ENCODE assay signal across 24 cellular contexts in the genomic region with DNA sequence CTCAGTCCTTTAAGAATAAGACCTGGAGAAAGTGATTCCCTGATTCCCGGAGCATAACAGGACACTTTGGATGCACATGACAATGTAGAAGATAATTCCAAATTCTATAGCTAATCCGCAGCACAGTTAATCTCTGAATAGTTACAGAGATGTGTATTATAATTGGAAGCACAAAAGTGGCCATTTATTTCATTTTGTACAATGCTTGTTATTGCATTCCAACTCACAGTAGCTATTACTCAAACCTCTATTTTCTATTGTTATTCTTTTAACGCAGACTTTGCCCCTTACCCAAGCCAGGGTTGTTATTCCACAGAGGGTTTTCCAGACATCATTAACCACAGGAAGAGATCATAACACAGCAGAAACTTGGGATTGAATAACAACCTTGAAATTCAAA.
"Had no signal": no experiment of that assay in that cellular context is flagged by ENCODE, and none has a peak within 500 bp of the region (broad histone marks: within the 10 kb centered on the region; RNA-seq: fewer than 3 reads in every experiment).

No MANE protein-coding gene starts in this region.

- H3K27me3 Mint-ChIP-seq: activated CD4-positive, alpha-beta memory T cell treated with anti-CD3 and anti-CD28 coated beads, Interleukin-2, amount 10 ng/mL, durations not matched to agents 7 days and 5 days; activated CD4-positive, alpha-beta T cell treated with anti-CD3 and anti-CD28 coated beads for 36 hours; activated naive CD8-positive, alpha-beta T cell; activated T-helper 17 cell treated with anti-CD3 and anti-CD28 coated beads, Interleukin-2, amount 50 U/mL, for 72 hours; brain; central memory CD8-positive, alpha-beta T cell; T-cell had no signal

- H3K4me3 Mint-ChIP-seq: activated CD4-positive, alpha-beta memory T cell treated with anti-CD3 and anti-CD28 coated beads, Interleukin-2, amount 10 ng/mL, durations not matched to agents 7 days and 5 days; activated CD4-positive, alpha-beta T cell treated with anti-CD3 and anti-CD28 coated beads for 36 hours; activated naive CD4-positive, alpha-beta T cell treated with anti-CD3 and anti-CD28 coated beads for 36 hours; activated naive CD8-positive, alpha-beta T cell; activated T-helper 17 cell treated with anti-CD3 and anti-CD28 coated beads, Interleukin-2, amount 50 U/mL, for 72 hours; brain; central memory CD8-positive, alpha-beta T cell; T-cell had no signal

- DNase-seq: activated CD4-positive, alpha-beta memory T cell treated with anti-CD3 and anti-CD28 coated beads, Interleukin-2, amount 10 ng/mL, durations not matched to agents 7 days and 5 days; activated CD4-positive, alpha-beta T cell treated with anti-CD3 and anti-CD28 coated beads for 36 hours; activated CD4-positive, alpha-beta T cell treated with anti-CD3 and anti-CD28 coated beads, Interleukin-2, amount 50 U/mL, for 1 hour; activated gamma-delta T cell; activated naive CD4-positive, alpha-beta T cell treated with anti-CD3 and anti-CD28 coated beads for 36 hours; activated T-cell treated with anti-CD3 and anti-CD28 coated beads for 4 hours; activated T-cell treated with anti-CD3 and anti-CD28 coated beads, Interleukin-2, amount 50 U/mL, for 48 hours; amygdala; KG1; NCI-H1048; NCI-H1694 treated with DMSO at 0.1 percent for 48 hours; NCI-H2029 treated with DMSO at 0.1 percent for 48 hours; NCI-H446; NCI-H524; RPMI8226; T-cell; T-helper 2 cell; WERI-Rb-1 had no signal

- H3K4me1 Mint-ChIP-seq: activated CD4-positive, alpha-beta memory T cell treated with anti-CD3 and anti-CD28 coated beads, Interleukin-2, amount 10 ng/mL, durations not matched to agents 7 days and 5 days; activated CD4-positive, alpha-beta T cell treated with anti-CD3 and anti-CD28 coated beads for 36 hours; activated T-helper 17 cell treated with anti-CD3 and anti-CD28 coated beads, Interleukin-2, amount 50 U/mL, for 72 hours; central memory CD8-positive, alpha-beta T cell; T-cell had no signal

- H3K4me3 ChIP-seq: SK-N-MC had no signal

- H3K27ac Mint-ChIP-seq: activated CD4-positive, alpha-beta memory T cell treated with anti-CD3 and anti-CD28 coated beads, Interleukin-2, amount 10 ng/mL, durations not matched to agents 7 days and 5 days; activated CD4-positive, alpha-beta T cell treated with anti-CD3 and anti-CD28 coated beads for 36 hours; activated naive CD4-positive, alpha-beta T cell treated with anti-CD3 and anti-CD28 coated beads for 36 hours; activated naive CD8-positive, alpha-beta T cell; activated T-helper 17 cell treated with anti-CD3 and anti-CD28 coated beads, Interleukin-2, amount 50 U/mL, for 72 hours; T-cell had no signal

- H3K36me3 ChIP-seq: WERI-Rb-1 had no signal

- H3K36me3 Mint-ChIP-seq: activated naive CD8-positive, alpha-beta T cell; brain; T-cell had no signal

- ATAC-seq: activated CD4-positive, alpha-beta T cell treated with anti-CD3 and anti-CD28 coated beads for 36 hours; activated T-helper 17 cell treated with anti-CD3 and anti-CD28 coated beads, Interleukin-2, amount 50 U/mL, for 72 hours; Right ventricle myocardium inferior; T-cell had no signal

- H3K27ac ChIP-seq: SK-N-MC, WERI-Rb-1 had no signal
